8 cellular contexts compared by ENCODE assay signal in the genomic region with DNA sequence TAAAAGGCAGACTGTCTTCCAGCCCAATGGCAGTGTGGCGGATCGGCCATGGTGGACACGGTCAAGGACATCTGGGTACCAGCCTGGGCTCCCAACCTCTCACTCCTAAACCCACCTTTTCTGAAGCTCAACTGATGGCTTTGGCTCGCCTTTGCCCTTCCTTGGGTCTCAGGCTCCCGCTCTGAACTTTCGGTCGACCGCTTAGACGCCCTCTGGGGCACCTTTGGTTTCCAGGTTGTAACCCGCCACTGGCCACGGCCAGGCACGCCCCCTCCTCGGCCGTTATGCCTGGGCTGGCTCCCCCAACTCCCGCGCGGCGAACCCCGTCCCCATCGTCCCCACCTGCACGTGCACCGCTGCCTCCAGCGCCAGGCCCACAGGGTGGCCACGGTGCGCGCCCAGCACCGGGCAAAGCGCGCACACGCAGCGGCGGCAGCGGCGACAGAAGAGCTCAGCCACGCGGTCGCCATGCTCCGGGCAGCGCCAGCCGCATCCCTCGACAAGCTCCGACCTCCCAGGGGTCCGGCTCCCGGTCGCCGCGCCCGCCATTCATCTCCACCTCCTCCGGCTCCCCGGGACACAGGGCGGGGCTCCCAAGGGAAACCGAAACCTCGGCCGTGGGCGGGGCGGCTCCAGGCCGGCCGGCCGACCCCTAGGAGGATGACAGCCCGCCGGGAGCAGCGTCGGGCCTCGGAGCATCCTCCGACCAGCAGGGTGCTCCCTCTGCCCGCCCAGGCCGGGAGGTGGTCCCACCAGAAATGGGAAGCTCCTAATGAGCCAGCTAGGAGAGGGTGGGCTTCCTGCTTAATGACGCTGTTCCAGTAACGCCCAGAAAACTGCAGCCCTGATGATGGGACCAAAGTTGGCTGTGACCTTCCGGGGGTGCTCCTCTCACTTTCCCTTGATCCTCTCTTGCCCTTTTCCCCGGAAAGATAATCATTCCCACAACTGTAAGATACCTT. TPM values are rescaled to one million over a fixed set of nuclear protein-coding genes. Genes with fewer than 3 reads are reported as not detected.
DNase-seq lines count a peak whose midpoint lies in the region; ATAC-seq and TF ChIP-seq lines count a peak whose summit lies in the region.

A gene with protein sequence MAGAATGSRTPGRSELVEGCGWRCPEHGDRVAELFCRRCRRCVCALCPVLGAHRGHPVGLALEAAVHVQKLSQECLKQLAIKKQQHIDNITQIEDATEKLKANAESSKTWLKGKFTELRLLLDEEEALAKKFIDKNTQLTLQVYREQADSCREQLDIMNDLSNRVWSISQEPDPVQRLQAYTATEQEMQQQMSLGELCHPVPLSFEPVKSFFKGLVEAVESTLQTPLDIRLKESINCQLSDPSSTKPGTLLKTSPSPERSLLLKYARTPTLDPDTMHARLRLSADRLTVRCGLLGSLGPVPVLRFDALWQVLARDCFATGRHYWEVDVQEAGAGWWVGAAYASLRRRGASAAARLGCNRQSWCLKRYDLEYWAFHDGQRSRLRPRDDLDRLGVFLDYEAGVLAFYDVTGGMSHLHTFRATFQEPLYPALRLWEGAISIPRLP (minus strand): TSS at position 583 of the 962 bp plus-strand sequence. CDS start 34 bp downstream, at position 549.

- in situ Hi-C loops in GM13976 (cut with MboI; ENCODE audit: low sequenced_read_pairs, unreplicated experiment): no loop called here

- CTCF ChIA-PET in activated B cell treated with CpG ODN at 0.5 μM for 24 hours (lab: Charles Lee): interaction anchor here (0.7 to 2.3 kb wide), 8 partner anchors 9 to 195 kb away, joined by 3 to 9 read pairs (median 4); no protein-coding TSS in a partner anchor

- TF ChIP-seq CTCF in GM13976 (IDR thresholded peaks at IDR 0.05; ENCODE audit: borderline replicate concordance, control extremely low read depth, extremely low read depth, insufficient read depth, missing control alignments) (peak; percentile 32), HFFc6 (IDR thresholded peaks at IDR 0.05) (peak; percentile 65), activated B cell treated with CpG ODN at 0.5 μM for 24 hours (IDR thresholded peaks at IDR 0.05) (no peak), left lung (IDR thresholded peaks at IDR 0.05) (no peak)

- H3K9me3 Mint-ChIP-seq in HFFc6 (no peaks in the 10 kb centered on the region), activated B cell treated with CpG ODN at 0.5 μM for 24 hours (no peaks in the 10 kb centered on the region)

- peak within 1 kb of the TSS; percentile 58 to 89 for H3K4me3 ChIP-seq in left lung

- H3K27ac ChIP-seq in cingulate gyrus (ENCODE audit: low read depth, low read length) (peak within 1 kb of the TSS; percentile 8), left lung (peak within 1 kb of the TSS; percentile 77 to 94)

- POLR2A ChIA-PET in activated B cell treated with CpG ODN at 0.5 μM for 24 hours (lab: Charles Lee): interaction anchor here (0.6 to 3.4 kb wide), 19 partner anchors 10 to 881 kb away, joined by 3 to 42 read pairs (median 4); a partner anchor contains a TSS

- peak; percentile 88 for DNase-seq in GM13976 (ENCODE audit: low spot score)
- DNase-seq in HFFc6: peak; percentile 49
- peak; percentile 23 for DNase-seq in NCI-H1105 treated with DMSO at 0.1 percent for 48 hours (lab: John Stamatoyannopoulos, UW)
- DNase-seq in activated B cell treated with CpG ODN at 0.5 μM for 24 hours: peak; percentile 51
- DNase-seq in left lung: peak; percentile 83 to 94
- DNase-seq in stimulated activated CD4-positive, alpha-beta T cell treated with anti-CD3 and anti-CD28 coated beads, Interleukin-4, amount 100 ng/mL, for 4 hours: peak; percentile 52 to 60
- no peak for DNase-seq in GOT3 (lab: John Stamatoyannopoulos, UW)

- H3K27me3 Mint-ChIP-seq in HFFc6 (ENCODE audit: insufficient read depth) (peaks cover 2% of the 10 kb centered on the region; the same call in 1 of the 2 replicates), activated B cell treated with CpG ODN at 0.5 μM for 24 hours (no peaks in the 10 kb centered on the region)

- H3K27ac Mint-ChIP-seq in HFFc6 (peak within 1 kb of the TSS; percentile 90), activated B cell treated with CpG ODN at 0.5 μM for 24 hours (peak within 1 kb of the TSS; percentile 85)

- intact Hi-C loops in activated B cell treated with CpG ODN at 0.5 μM for 24 hours (cut with micrococcal nuclease): loop anchor here (1.0 to 5.0 kb wide), 9 partner anchors 11 to 678 kb away; a partner anchor contains a TSS
- intact Hi-C loops in left lung (cut with DNase I): no loop called here

- H3K4me3 Mint-ChIP-seq in HFFc6 (peak within 1 kb of the TSS; percentile 94), activated B cell treated with CpG ODN at 0.5 μM for 24 hours (peak within 1 kb of the TSS; percentile 91)

- no peaks in the 10 kb centered on the region for H3K27me3 ChIP-seq in left lung

- peak; percentile 76 for ATAC-seq in activated B cell treated with CpG ODN at 0.5 μM for 24 hours (ENCODE audit: low read depth)
- peak; percentile 87 for ATAC-seq in left lung

- H3K9me3 ChIP-seq in left lung: no peaks in the 10 kb centered on the region

- H3K36me3 Mint-ChIP-seq in HFFc6 (ENCODE audit: low read depth) (no peaks in the 10 kb centered on the region), activated B cell treated with CpG ODN at 0.5 μM for 24 hours (ENCODE audit: low read depth) (peaks cover 5% of the 10 kb centered on the region)

- H3K36me3 ChIP-seq in left lung: peaks cover 0 to 14% of the 10 kb centered on the region in 2 donors

- peaks cover 25% of the 10 kb centered on the region for H3K4me1 Mint-ChIP-seq in HFFc6 (ENCODE audit: low read depth)
- H3K4me1 Mint-ChIP-seq in activated B cell treated with CpG ODN at 0.5 μM for 24 hours: peaks cover 42% of the 10 kb centered on the region

- H3K4me1 ChIP-seq in left lung: peaks cover 5 to 56% of the 10 kb centered on the region in 2 donors

RNA-seq across cellular contexts. Expression of the gene that starts here (rescaled TPM):
- 10 to 100 TPM; 34.6 to 38.2 (median 36.0) TPM for total RNA-seq in HFFc6 (2021; fragmentation: NEBNext Ultra II Directional; extraction: Animal tissue kit (Norgen Biotek cat#: 25700))
- total RNA-seq in activated B cell treated with CpG ODN at 0.5 μM for 24 hours (11.7 and 12.8 TPM in 2 replicates), left lung (10 to 100 TPM; 26.8 to 37.2 TPM)

Comparison
In these comparisons a context has a peak if more than half of its experiments do, and no peak if none do; other contexts are left out.
1. CTCF ChIP-seq: peak in GM13976 (single experiment) and HFFc6 (single experiment); none in activated B cell treated with CpG ODN at 0.5 μM for 24 hours (single experiment) and left lung (0 of 2).